ENCODE assay signal across 22 cellular contexts in the genomic region with DNA sequence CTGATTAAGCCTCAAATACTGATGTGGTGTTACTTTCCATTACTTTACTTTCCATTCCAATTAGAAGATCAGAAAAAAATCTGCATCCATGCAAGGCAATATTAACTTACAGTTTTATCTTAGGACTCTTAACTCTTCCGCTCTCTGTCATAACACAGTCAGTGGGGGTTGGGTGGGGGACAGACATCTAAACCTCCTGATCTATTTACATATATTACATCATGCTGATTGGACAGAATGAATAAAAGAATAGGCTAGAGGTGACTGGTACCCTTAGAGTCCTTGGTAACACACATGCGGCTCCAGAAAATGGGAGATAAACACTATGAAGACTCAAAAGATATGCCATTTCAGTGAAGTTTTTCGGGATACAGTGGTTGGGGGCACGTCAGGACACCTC. TPM values are rescaled to one million over a fixed set of nuclear protein-coding genes. Genes with fewer than 3 reads are reported as not detected.
DNase-seq lines count a peak whose midpoint lies in the region; ATAC-seq and TF ChIP-seq lines count a peak whose summit lies in the region.
"Had no signal": no experiment of that assay in that cellular context is flagged by ENCODE, and none has a peak within 500 bp of the region (broad histone marks: within the 10 kb centered on the region; RNA-seq: fewer than 3 reads in every experiment).

No MANE protein-coding gene starts in this region.

- peak overlapping the region; percentile 36 for H3K27ac Mint-ChIP-seq in mesothelial cell of epicardium
- H3K27ac Mint-ChIP-seq in stimulated activated memory B cell treated with anti-CD40 and anti-IgM and Interleukin-4, amounts not matched to agents 10 μg/mL and 1 μg/mL and 100 μg/mL, for 72 hours: no peak overlapping the region

- in situ Hi-C loops in brain microvascular endothelial cell (cut with HindIII; ENCODE audit: low pct_ligation_motif_present, low sequenced_read_pairs): no loop called here

- H3K27me3 ChIP-seq in brain microvascular endothelial cell (replicated peaks) (no peaks in the 10 kb centered on the region), uterus (no peaks in the 10 kb centered on the region)
- H3K27me3 ChIP-seq: BE2C had no signal

- H3K36me3 Mint-ChIP-seq in mesothelial cell of epicardium: peaks cover 1% of the 10 kb centered on the region
- peaks cover 14% of the 10 kb centered on the region for H3K36me3 Mint-ChIP-seq in stimulated activated memory B cell treated with anti-CD40 and anti-IgM and Interleukin-4, amounts not matched to agents 10 μg/mL and 1 μg/mL and 100 μg/mL, for 72 hours

- H3K4me3 Mint-ChIP-seq in mesothelial cell of epicardium: no peak overlapping the region
- no peak overlapping the region for H3K4me3 Mint-ChIP-seq in stimulated activated memory B cell treated with anti-CD40 and anti-IgM and Interleukin-4, amounts not matched to agents 10 μg/mL and 1 μg/mL and 100 μg/mL, for 72 hours

- H3K9me3 ChIP-seq in uterus: no peaks in the 10 kb centered on the region
- H3K9me3 ChIP-seq: BE2C, Caco-2 had no signal

- peak overlapping the region; percentile 19 for H3K27ac ChIP-seq in brain microvascular endothelial cell
- H3K27ac ChIP-seq in uterus: no peak overlapping the region
- H3K27ac ChIP-seq: GM23248 had no signal

- peak; percentile 9 for DNase-seq in stimulated activated CD4-positive, alpha-beta T cell treated with anti-CD3 and anti-CD28 coated beads, Interleukin-15, amount 100 ng/mL, for 24 hours
- no peak for DNase-seq in stimulated activated CD4-positive, alpha-beta T cell treated with anti-CD3 and anti-CD28 coated beads, Interleukin-2, amount 100 ng/mL, for 48 hours
- DNase-seq in brain microvascular endothelial cell: no peak
- no peak for DNase-seq in mesothelial cell of epicardium (ENCODE audit: low spot score in 2 of 2, unreplicated experiment in 2 of 2)
- DNase-seq in activated T-cell treated with anti-CD3 and anti-CD28 coated beads, Interleukin-2, amount 50 U/mL, for 48 hours: no peak
- no peak for DNase-seq in uterus
- DNase-seq: BE2C; Caco-2; CD4-positive, CD25-positive, alpha-beta regulatory T cell; DMS153; GDM1; GM23248; HCEC 1CT; KBM-7; NCI-H1105 treated with DMSO at 0.1 percent for 48 hours; NCI-H1694; NCI-H2081 treated with DMSO at 0.1 percent for 48 hours; NCI-H748 treated with DMSO at 0.1 percent for 48 hours; NK-92 treated with Interleukin-12 subunit alpha and Interleukin-12 subunit beta, amount 100 ng/mL, for 24 hours; Right ventricle myocardium superior had no signal

- H3K9me3 Mint-ChIP-seq in mesothelial cell of epicardium: no peaks in the 10 kb centered on the region
- H3K9me3 Mint-ChIP-seq in stimulated activated memory B cell treated with anti-CD40 and anti-IgM and Interleukin-4, amounts not matched to agents 10 μg/mL and 1 μg/mL and 100 μg/mL, for 72 hours: no peaks in the 10 kb centered on the region
- H3K9me3 Mint-ChIP-seq: CD4-positive, CD25-positive, alpha-beta regulatory T cell had no signal

- no peak for TF ChIP-seq POLR2A in uterus (IDR thresholded peaks at IDR 0.05)

- peaks cover 0 to 4% of the 10 kb centered on the region in 2 donors for H3K4me1 ChIP-seq in uterus
- H3K4me1 ChIP-seq: BE2C had no signal

- intact Hi-C loops in uterus (cut with DNase I; ENCODE audit: low total_unique reads): no loop called here

- no peak for ATAC-seq in stimulated activated memory B cell treated with anti-CD40 and anti-IgM and Interleukin-4, amounts not matched to agents 10 μg/mL and 1 μg/mL and 100 μg/mL, for 72 hours
- no peak for ATAC-seq in GM18520 (IDR thresholded peaks at IDR 0.05; ENCODE audit: unreplicated experiment)

- no peak for TF ChIP-seq CTCF in brain microvascular endothelial cell (IDR thresholded peaks at IDR 0.05; ENCODE audit: low read depth, low read length, missing control alignments)
- no peak for TF ChIP-seq CTCF in mesothelial cell of epicardium (IDR thresholded peaks at IDR 0.05; ENCODE audit: unreplicated experiment)
- TF ChIP-seq CTCF in uterus (IDR thresholded peaks at IDR 0.05): no peak

- H3K4me3 ChIP-seq in brain microvascular endothelial cell (ENCODE audit: low read depth, low read length): no peak overlapping the region
- no peak overlapping the region for H3K4me3 ChIP-seq in uterus
- H3K4me3 ChIP-seq: GM23248 had no signal

- H3K36me3 ChIP-seq in brain microvascular endothelial cell (replicated peaks): no peaks in the 10 kb centered on the region
- H3K36me3 ChIP-seq in uterus: no peaks in the 10 kb centered on the region

- H3K27me3 Mint-ChIP-seq in mesothelial cell of epicardium (ENCODE audit: low read depth): no peaks in the 10 kb centered on the region
- no peaks in the 10 kb centered on the region for H3K27me3 Mint-ChIP-seq in stimulated activated memory B cell treated with anti-CD40 and anti-IgM and Interleukin-4, amounts not matched to agents 10 μg/mL and 1 μg/mL and 100 μg/mL, for 72 hours
- H3K27me3 Mint-ChIP-seq: CD4-positive, CD25-positive, alpha-beta regulatory T cell had no signal

- peaks cover 36% of the 10 kb centered on the region for H3K4me1 Mint-ChIP-seq in mesothelial cell of epicardium
- peaks cover 47% of the 10 kb centered on the region for H3K4me1 Mint-ChIP-seq in stimulated activated memory B cell treated with anti-CD40 and anti-IgM and Interleukin-4, amounts not matched to agents 10 μg/mL and 1 μg/mL and 100 μg/mL, for 72 hours

RNA-seq across cellular contexts. Expression of gene RAPGEF6, which starts 27.6 kb away (rescaled TPM):
- total RNA-seq in mesothelial cell of epicardium (26.7 to 29.7 TPM (median 29.0 TPM) in 3 replicates), uterus (10 to 100 TPM; 11.8 to 36.8 (median 23.4) TPM)
